In the genomic region with DNA sequence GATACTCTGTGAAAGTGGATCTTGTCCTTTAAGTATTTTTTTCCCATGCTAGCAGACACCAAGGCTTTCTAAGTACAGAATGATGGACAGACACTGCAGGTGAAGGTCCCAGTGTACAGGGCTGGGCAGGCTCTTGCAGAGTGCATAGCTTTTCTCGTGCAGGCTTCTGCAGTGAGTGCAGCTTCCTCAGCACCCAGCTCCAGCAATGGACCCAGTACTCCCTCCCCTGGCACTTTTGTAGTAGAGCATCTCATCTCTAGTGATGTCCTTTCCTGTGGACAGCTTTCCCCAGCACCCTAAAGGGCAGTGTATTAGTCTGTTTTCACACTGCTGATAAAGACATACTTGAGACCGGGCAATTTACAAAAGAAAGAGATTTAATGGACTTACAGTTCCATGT, we compare ENCODE assay signal across 13 cellular contexts.
DNase-seq lines count a peak whose midpoint lies in the region; ATAC-seq, FAIRE-seq and TF ChIP-seq lines count a peak whose summit lies in the region.
"Had no signal": no experiment of that assay in that cellular context is flagged by ENCODE, and none has a peak within 500 bp of the region (broad histone marks: within the 10 kb centered on the region; RNA-seq: fewer than 3 reads in every experiment).

No MANE protein-coding gene starts in this region.

- H3K4me3 ChIP-seq in bronchial epithelial cell (ENCODE audit: low read depth, low read length) (no peak overlapping the region), mucosa of descending colon (no peak overlapping the region)

- ATAC-seq in mucosa of descending colon, result peak; percentile 66
- ATAC-seq in HG02571 (IDR thresholded peaks at IDR 0.05; ENCODE audit: unreplicated experiment), result no peak
- ATAC-seq in HG03342 (IDR thresholded peaks at IDR 0.05; ENCODE audit: unreplicated experiment), result no peak
- ATAC-seq in HG02981 (IDR thresholded peaks at IDR 0.05; ENCODE audit: unreplicated experiment), result no peak

- H3K4me1 ChIP-seq in mucosa of descending colon (ENCODE audit: low read depth), result no peaks in the 10 kb centered on the region

- peak; percentile 81 for FAIRE-seq in bronchial epithelial cell (lab: Jason Lieb, UNC)

- TF ChIP-seq CTCF in bronchial epithelial cell (IDR thresholded peaks at IDR 0.05; ENCODE audit: insufficient read depth, low read length, severe bottlenecking) (peak; percentile 30), mucosa of descending colon (IDR thresholded peaks at IDR 0.05) (no peak)

- intact Hi-C loops in mucosa of descending colon (cut with DNase I, micrococcal nuclease), result no loop called here

- no peaks in the 10 kb centered on the region for H3K36me3 ChIP-seq in bronchial epithelial cell (ENCODE audit: control insufficient read depth, insufficient read depth, low read length)
- no peaks in the 10 kb centered on the region for H3K36me3 ChIP-seq in mucosa of descending colon (ENCODE audit: low read depth)

- peaks cover 11% of the 10 kb centered on the region for H3K9me3 ChIP-seq in mucosa of descending colon

- DNase-seq in DMS53 (lab: John Stamatoyannopoulos, UW), result peak; percentile 58
- DNase-seq in DMS53 treated with DMSO at 0.1 percent for 48 hours (lab: John Stamatoyannopoulos, UW; ENCODE audit: unreplicated experiment), result no peak
- peak; percentile 24 for DNase-seq in M059J (ENCODE audit: low read depth)
- no peak for DNase-seq in bronchial epithelial cell (ENCODE audit: low read depth)
- peak in 1 of 3 donors; percentile 23 for DNase-seq in mucosa of descending colon
- DNase-seq: 8988T; activated naive CD4-positive, alpha-beta T cell; midbrain; NCI-H1048; T-helper 9 cell had no signal

- no peaks in the 10 kb centered on the region for H3K27me3 ChIP-seq in bronchial epithelial cell (ENCODE audit: control insufficient read depth, insufficient read depth, low read length)

Comparison
In these comparisons a context has a peak if more than half of its experiments do, and no peak if none do; other contexts are left out.
1. DNase-seq: peak in DMS53 (single experiment) and M059J (single experiment); none in DMS53 treated with DMSO at 0.1 percent for 48 hours (single experiment) and bronchial epithelial cell (single experiment).